Comparison of ENCODE assay signal across 19 cellular contexts in the genomic region with DNA sequence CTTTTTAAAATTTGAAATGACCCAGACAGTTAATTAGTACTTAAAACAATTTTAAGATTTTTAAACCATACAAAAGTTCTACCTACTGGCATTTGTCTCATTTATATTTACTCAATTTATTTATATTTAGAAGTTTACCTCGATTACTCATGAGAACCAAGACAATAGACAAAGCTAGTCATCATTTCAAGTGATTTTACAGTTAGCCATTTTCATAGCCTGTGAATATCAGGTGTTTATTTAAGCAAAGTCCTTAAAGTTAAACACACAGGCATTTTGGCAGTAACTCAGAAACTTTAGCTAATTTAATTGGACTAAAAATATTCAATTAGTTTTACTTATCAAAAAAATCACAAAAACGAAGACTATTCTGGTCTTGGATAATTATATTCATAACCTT.
"Had no signal": no experiment of that assay in that cellular context is flagged by ENCODE, and none has a peak within 500 bp of the region (broad histone marks: within the 10 kb centered on the region; RNA-seq: fewer than 3 reads in every experiment).

No MANE protein-coding gene starts in this region.

- ATAC-seq: activated T-helper 17 cell treated with anti-CD3 and anti-CD28 coated beads, Interleukin-2, amount 50 U/mL, for 72 hours; heart right ventricle; natural killer cell treated with Interleukin-12 subunit alpha and Interleukin-12 subunit beta and Interleukin-15 and Interleukin-18, amount 100 ng/mL, for 72 hours had no signal

- H3K36me3 ChIP-seq: cardiac muscle cell, heart right ventricle, left ventricle myocardium inferior, prostate gland, right atrium auricular region, thoracic aorta, vagina had no signal

- H3K9me3 ChIP-seq: prostate gland, right atrium auricular region, thoracic aorta, vagina had no signal

- H3K4me3 ChIP-seq: cardiac muscle cell, heart right ventricle, left ventricle myocardium inferior, prostate gland, right atrium auricular region, thoracic aorta, vagina had no signal

- H3K27ac ChIP-seq: cardiac muscle cell, epithelial cell of prostate, heart right ventricle, left ventricle myocardium inferior, prostate gland, right atrium auricular region, thoracic aorta, vagina had no signal

- H3K4me1 ChIP-seq: heart right ventricle, left ventricle myocardium inferior, prostate gland, right atrium auricular region, vagina had no signal

- DNase-seq: activated CD8-positive, alpha-beta memory T cell treated with anti-CD3 and anti-CD28 coated beads for 24 hours; activated CD8-positive, alpha-beta memory T cell treated with anti-CD3 and anti-CD28 coated beads, Interleukin-2, amount 50 U/mL, for 4 hours; activated T-cell treated with anti-CD3 and anti-CD28 coated beads, Interleukin-2, amount 50 U/mL, for 24 hours; cortex of kidney; foreskin fibroblast; heart right ventricle; left ventricle myocardium inferior; mammary epithelial cell; stimulated activated CD4-positive, alpha-beta T cell treated with anti-CD3 and anti-CD28 coated beads, Interleukin-4, amount 100 ng/mL, for 24 hours; stimulated activated naive CD4-positive, alpha-beta T cell treated with Interleukin-2 at 50 U/mL for 16 hours; T-helper 9 cell had no signal

- H3K27me3 ChIP-seq: cardiac muscle cell, heart right ventricle, right atrium auricular region, vagina had no signal
